Comparison of ENCODE assay signal across 18 cellular contexts in the genomic region with DNA sequence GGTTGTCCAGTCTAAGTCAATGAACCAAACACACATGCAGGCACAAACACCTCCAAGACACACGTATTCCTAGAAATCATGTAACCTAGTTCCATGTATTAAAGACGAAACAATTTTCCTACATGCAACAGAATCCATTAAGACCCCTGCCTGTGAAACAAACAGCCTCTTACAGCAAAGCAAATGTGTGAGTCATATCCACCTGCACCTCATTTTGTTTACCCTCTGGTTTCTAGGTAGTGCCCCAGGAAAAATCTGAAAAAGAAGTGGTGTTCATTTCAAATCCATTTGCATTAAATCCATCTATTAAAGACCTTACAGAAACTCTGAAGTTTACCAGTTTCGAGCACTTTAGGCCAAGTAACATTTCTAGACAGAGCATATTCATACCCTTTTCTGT.
"Had no signal": no experiment of that assay in that cellular context is flagged by ENCODE, and none has a peak within 500 bp of the region (broad histone marks: within the 10 kb centered on the region; RNA-seq: fewer than 3 reads in every experiment).

No MANE protein-coding gene starts in this region.

- H3K9me3 Mint-ChIP-seq: activated CD4-positive, alpha-beta memory T cell treated with anti-CD3 and anti-CD28 coated beads for 36 hours; nephron had no signal

- H3K4me1 Mint-ChIP-seq: activated naive CD8-positive, alpha-beta T cell treated with anti-CD3 and anti-CD28 coated beads, Interleukin-2, amount 10 ng/mL, durations not matched to agents 7 days and 5 days had no signal

- H3K9me3 ChIP-seq: gastrocnemius medialis, heart right ventricle, prostate gland, sigmoid colon had no signal

- H3K27me3 ChIP-seq: gastrocnemius medialis, heart right ventricle, sigmoid colon had no signal

- ATAC-seq: gastrocnemius medialis, heart right ventricle, left ventricle myocardium superior had no signal

- H3K4me3 Mint-ChIP-seq: activated CD4-positive, alpha-beta memory T cell treated with anti-CD3 and anti-CD28 coated beads for 36 hours; activated naive CD8-positive, alpha-beta T cell treated with anti-CD3 and anti-CD28 coated beads, Interleukin-2, amount 10 ng/mL, durations not matched to agents 7 days and 5 days; nephron; type B pancreatic cell had no signal

- H3K36me3 ChIP-seq: gastrocnemius medialis, heart right ventricle, prostate gland, sigmoid colon had no signal

- H3K27ac ChIP-seq: gastrocnemius medialis, prostate gland, sigmoid colon, VCaP had no signal

- H3K27ac Mint-ChIP-seq: activated CD4-positive, alpha-beta memory T cell treated with anti-CD3 and anti-CD28 coated beads for 36 hours; activated naive CD8-positive, alpha-beta T cell treated with anti-CD3 and anti-CD28 coated beads, Interleukin-2, amount 10 ng/mL, durations not matched to agents 7 days and 5 days; nephron; type B pancreatic cell had no signal

- H3K4me3 ChIP-seq: gastrocnemius medialis, heart right ventricle, prostate gland, sigmoid colon had no signal

- H3K4me1 ChIP-seq: gastrocnemius medialis, prostate gland, sigmoid colon had no signal

- DNase-seq: activated CD4-positive, alpha-beta memory T cell treated with anti-CD3 and anti-CD28 coated beads for 36 hours; activated gamma-delta T cell treated with Interleukin-2 at 50 U/mL for 16 hours; activated naive CD8-positive, alpha-beta T cell treated with anti-CD3 and anti-CD28 coated beads, Interleukin-2, amount 10 ng/mL, durations not matched to agents 7 days and 5 days; activated T-cell treated with anti-CD3 and anti-CD28 coated beads, Interleukin-2, amount 50 U/mL, for 48 hours; anterior cingulate cortex; gastrocnemius medialis; heart right ventricle; islet precursor cell; left ventricle myocardium superior; mesendoderm; sigmoid colon; stimulated activated naive CD4-positive, alpha-beta T cell; substantia nigra; T1000 had no signal

- H3K36me3 Mint-ChIP-seq: activated CD4-positive, alpha-beta memory T cell treated with anti-CD3 and anti-CD28 coated beads for 36 hours; activated naive CD8-positive, alpha-beta T cell treated with anti-CD3 and anti-CD28 coated beads, Interleukin-2, amount 10 ng/mL, durations not matched to agents 7 days and 5 days; type B pancreatic cell had no signal
